ENCODE assay signal across 8 cellular contexts in the genomic region with DNA sequence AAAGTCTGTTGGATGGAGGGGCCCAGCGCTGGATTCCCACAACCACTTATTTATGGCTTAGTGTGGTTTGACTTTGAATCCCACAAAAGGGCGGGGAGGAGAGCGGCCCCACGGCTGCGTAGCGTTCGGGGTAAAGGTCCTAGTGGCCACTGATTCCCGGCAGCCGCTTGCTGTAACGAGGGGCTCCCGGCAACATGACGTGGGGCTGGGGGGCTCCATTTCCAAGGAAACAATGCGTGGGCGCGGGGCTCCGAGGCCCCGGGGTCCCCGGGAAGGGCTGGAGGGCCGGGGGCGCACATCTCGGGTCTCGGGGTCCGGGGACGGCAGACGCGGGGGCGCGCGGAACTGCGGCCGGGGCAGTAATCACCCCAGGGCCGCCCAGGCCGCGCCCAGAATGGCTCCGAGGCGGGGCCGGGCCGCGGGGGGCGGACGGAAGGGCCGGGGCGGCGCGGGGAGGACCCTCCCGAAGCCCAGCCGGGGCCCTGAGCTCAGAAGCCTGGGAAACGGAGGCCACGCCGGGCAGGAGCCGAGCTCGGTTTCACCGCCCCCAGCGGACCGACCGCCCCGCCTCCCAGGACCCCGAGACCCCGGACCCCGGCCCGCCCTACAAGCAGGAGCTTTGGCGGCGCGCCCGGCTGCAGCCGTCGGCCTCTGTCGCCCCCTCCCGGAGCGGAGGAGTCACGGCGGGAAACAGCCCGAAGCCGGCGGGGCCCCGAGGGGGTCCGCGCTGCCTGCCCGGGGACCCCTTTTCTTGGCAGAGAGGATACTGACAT. TPM values are rescaled to one million over a fixed set of nuclear protein-coding genes. Genes with fewer than 3 reads are reported as not detected.
DNase-seq lines count a peak whose midpoint lies in the region; ATAC-seq, FAIRE-seq and TF ChIP-seq lines count a peak whose summit lies in the region.

No MANE protein-coding gene starts in this region.

- TF ChIP-seq POLR2A in Raji (IDR thresholded peaks at IDR 0.05; ENCODE audit: insufficient read depth, low read depth, low read length): peak; percentile 45; the same call in 1 of the 2 replicates

- ATAC-seq in GM19468 (IDR thresholded peaks at IDR 0.05; ENCODE audit: extremely low read depth, unreplicated experiment): peak; percentile 73

- peak; percentile 31 for FAIRE-seq in HTR-8/SVneo (lab: Jason Lieb, UNC)

- DNase-seq in DMS114 treated with DMSO at 0.1 percent for 48 hours (lab: John Stamatoyannopoulos, UW; ENCODE audit: unreplicated experiment): peak; percentile 14
- DNase-seq in HTR-8/SVneo (ENCODE audit: insufficient read length, low spot score): peak; percentile 79
- DNase-seq in activated naive CD4-positive, alpha-beta T cell treated with Interleukin-2 at 50 U/mL for 16 hours: peak; percentile 79
- DNase-seq in germinal center (ENCODE audit: low spot score): peak; percentile 88
- peak; percentile 39 for DNase-seq in occipital lobe (lab: John Stamatoyannopoulos, UW)

- peak overlapping the region; percentile 69 for H3K27ac ChIP-seq in temporal lobe (ENCODE audit: low read depth, low read length)

RNA-seq across cellular contexts. Expression of a gene that starts 11.9 kb away (rescaled TPM):
- 0.94 TPM for total RNA-seq in occipital lobe
- total RNA-seq in temporal lobe: 0.98 TPM

Comparison
In these comparisons a context has a peak if more than half of its experiments do, and no peak if none do; other contexts are left out.
1. Peak in every context shown above with its lines: DNase-seq, ATAC-seq and H3K27ac ChIP-seq.
2. DNase-seq: peak in every context shown above with its lines; median percentile 88 in germinal center; 79 in HTR-8/SVneo; 79 in activated naive CD4-positive, alpha-beta T cell treated with Interleukin-2 at 50 U/mL for 16 hours; 39 in occipital lobe; 14 in DMS114 treated with DMSO at 0.1 percent for 48 hours.